8 cellular contexts compared by ENCODE assay signal in the genomic region with DNA sequence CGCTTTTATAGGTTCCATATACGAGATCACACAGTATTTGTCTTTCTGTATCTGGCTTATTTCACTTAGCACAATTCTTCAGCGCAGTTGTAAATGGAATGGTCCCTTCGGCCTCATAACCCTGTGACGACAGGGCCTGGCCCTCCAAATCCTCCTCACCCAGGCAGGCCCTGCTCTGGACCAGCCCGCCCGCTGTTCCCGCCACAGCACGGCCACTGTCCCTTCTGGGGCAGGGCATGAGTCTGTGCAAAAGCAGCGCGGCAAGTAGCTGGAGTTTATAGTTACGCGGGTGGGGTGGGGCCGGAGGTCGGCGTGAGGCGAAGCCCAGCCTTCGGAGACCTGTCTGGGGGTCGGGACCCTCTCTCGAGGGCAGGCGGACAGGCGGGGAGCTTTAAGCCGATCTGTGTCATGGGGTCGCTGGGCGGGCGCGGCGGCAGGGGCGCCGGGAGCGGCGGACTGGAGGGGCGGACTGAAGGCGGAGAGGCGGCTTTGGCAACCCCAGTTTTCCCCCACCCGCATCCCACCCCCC. TPM values are rescaled to one million over a fixed set of nuclear protein-coding genes. Genes with fewer than 3 reads are reported as not detected.
DNase-seq lines count a peak whose midpoint lies in the region; ATAC-seq and TF ChIP-seq lines count a peak whose summit lies in the region.

No MANE protein-coding gene starts in this region.

- peak overlapping the region; percentile 61 for H3K27ac Mint-ChIP-seq in endothelial cell (ENCODE audit: unreplicated experiment)
- no peak overlapping the region for H3K27ac Mint-ChIP-seq in activated naive CD4-positive, alpha-beta T cell treated with anti-CD3 and anti-CD28 coated beads, Interleukin-2, amount 50 U/mL, for 72 hours

- no peaks in the 10 kb centered on the region for H3K36me3 Mint-ChIP-seq in endothelial cell (ENCODE audit: low read depth, unreplicated experiment)
- no peaks in the 10 kb centered on the region for H3K36me3 Mint-ChIP-seq in activated naive CD4-positive, alpha-beta T cell treated with anti-CD3 and anti-CD28 coated beads, Interleukin-2, amount 50 U/mL, for 72 hours

- intact Hi-C loops in Right ventricle myocardium inferior (cut with DNase I): loop anchor here (5.0 kb wide), 1 partner anchor 155 kb away; no protein-coding TSS in a partner anchor
- intact Hi-C loops in cardiac septum (cut with DNase I): loop anchor here (5.0 kb wide), 1 partner anchor 160 kb away; no protein-coding TSS in a partner anchor

- no peaks in the 10 kb centered on the region for H3K36me3 ChIP-seq in urinary bladder (ENCODE audit: insufficient read depth)

- peaks cover 15% of the 10 kb centered on the region for H3K4me1 Mint-ChIP-seq in endothelial cell (ENCODE audit: unreplicated experiment)

- H3K4me3 Mint-ChIP-seq in endothelial cell (ENCODE audit: unreplicated experiment): peak overlapping the region; percentile 85

- H3K4me1 ChIP-seq in urinary bladder (ENCODE audit: insufficient read depth): no peaks in the 10 kb centered on the region

- H3K27ac ChIP-seq in urinary bladder (ENCODE audit: low read depth): no peak overlapping the region

- TF ChIP-seq CTCF in endothelial cell (IDR thresholded peaks at IDR 0.05; ENCODE audit: unreplicated experiment): no peak

- peak; percentile 77 for ATAC-seq in Right ventricle myocardium inferior
- no peak for ATAC-seq in GM19035 (IDR thresholded peaks at IDR 0.05; ENCODE audit: unreplicated experiment)
- no peak for ATAC-seq in activated naive CD4-positive, alpha-beta T cell treated with anti-CD3 and anti-CD28 coated beads, Interleukin-2, amount 50 U/mL, for 72 hours

- no peaks in the 10 kb centered on the region for H3K9me3 Mint-ChIP-seq in endothelial cell (ENCODE audit: unreplicated experiment)
- no peaks in the 10 kb centered on the region for H3K9me3 Mint-ChIP-seq in activated naive CD4-positive, alpha-beta T cell treated with anti-CD3 and anti-CD28 coated beads, Interleukin-2, amount 50 U/mL, for 72 hours

- 4% methylated on average over 36 of the region's 36 CpGs for WGBS in urinary bladder

- no peaks in the 10 kb centered on the region for H3K27me3 Mint-ChIP-seq in endothelial cell (ENCODE audit: unreplicated experiment)

- DNase-seq in Right ventricle myocardium inferior (ENCODE audit: missing footprints): peak; percentile 76
- no peak for DNase-seq in cardiac septum (ENCODE audit: low spot score)
- peak; percentile 30 for DNase-seq in endothelial cell (ENCODE audit: low spot score)
- DNase-seq in mesenteric fat pad (ENCODE audit: low spot score): peak; percentile 90
- DNase-seq in activated naive CD4-positive, alpha-beta T cell treated with anti-CD3 and anti-CD28 coated beads, Interleukin-2, amount 50 U/mL, for 72 hours (ENCODE audit: low spot score in 2 of 2): no peak
- no peak for DNase-seq in NCI-H82 (lab: John Stamatoyannopoulos, UW)

- H3K4me3 ChIP-seq in urinary bladder (ENCODE audit: low read depth, low read length): peak overlapping the region; percentile 92

RNA-seq across cellular contexts. Expression of gene ARPIN, which starts 0.5 kb away (rescaled TPM):
- total RNA-seq in Right ventricle myocardium inferior: 12.0 TPM
- total RNA-seq in cardiac septum: 14.4 TPM
- 13.3 TPM for total RNA-seq in endothelial cell (ENCODE audit: unreplicated experiment)
- 17.7 TPM for total RNA-seq in mesenteric fat pad
- total RNA-seq in urinary bladder: 18.9 TPM
- polyA plus RNA-seq in urinary bladder: 17.5 TPM
- not detected for total RNA-seq in activated naive CD4-positive, alpha-beta T cell treated with anti-CD3 and anti-CD28 coated beads, Interleukin-2, amount 50 U/mL, for 72 hours

RNA-seq across cellular contexts. Expression of gene AP3S2, which starts 18.4 kb away (rescaled TPM):
- total RNA-seq in Right ventricle myocardium inferior (46.9 TPM), cardiac septum (33.6 TPM), endothelial cell (ENCODE audit: unreplicated experiment) (23.2 TPM), mesenteric fat pad (27.3 TPM), urinary bladder (60.9 TPM)
- polyA plus RNA-seq in urinary bladder: 22.5 TPM
- total RNA-seq in activated naive CD4-positive, alpha-beta T cell treated with anti-CD3 and anti-CD28 coated beads, Interleukin-2, amount 50 U/mL, for 72 hours: 10 to 100 TPM; 12.4 to 13.1 TPM

Comparison
In these comparisons a context has a peak if more than half of its experiments do, and no peak if none do; other contexts are left out.
1. DNase-seq: peak in Right ventricle myocardium inferior (single experiment), endothelial cell (single experiment) and mesenteric fat pad (single experiment); none in cardiac septum (single experiment), activated naive CD4-positive, alpha-beta T cell treated with anti-CD3 and anti-CD28 coated beads, Interleukin-2, amount 50 U/mL, for 72 hours (0 of 2) and NCI-H82 (single experiment).
2. RNA of gene ARPIN, which starts 0.5 kb away (total RNA-seq): 18.9 TPM in urinary bladder (single experiment), 17.7 TPM in mesenteric fat pad (single experiment), 14.4 TPM in cardiac septum (single experiment), 13.3 TPM in endothelial cell (single experiment) and 12.0 TPM in Right ventricle myocardium inferior (single experiment); not detected in activated naive CD4-positive, alpha-beta T cell treated with anti-CD3 and anti-CD28 coated beads, Interleukin-2, amount 50 U/mL, for 72 hours; every median in the first group is over 10 times any median in the second.